In the genomic region with DNA sequence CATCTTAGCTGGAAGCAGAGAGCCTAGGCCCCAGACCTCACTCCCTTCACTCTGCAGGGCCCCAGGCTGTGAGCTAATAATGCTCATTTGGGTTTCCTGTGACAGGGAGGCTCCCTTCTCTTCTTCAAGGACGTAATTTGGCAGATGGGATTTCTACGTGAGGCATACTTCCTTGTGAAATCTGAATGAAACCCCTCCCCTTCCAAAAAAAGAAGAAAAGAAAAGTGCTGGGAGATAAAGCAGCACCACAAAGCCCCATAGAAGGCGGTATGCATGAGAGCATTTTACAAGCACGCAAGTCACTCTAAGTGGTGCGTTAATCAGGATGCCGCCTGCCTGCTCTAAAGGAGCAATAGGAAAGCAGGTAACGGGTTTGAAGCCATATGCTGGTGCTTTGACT, we compare ENCODE assay signal across 20 cellular contexts. TPM values are rescaled to one million over a fixed set of nuclear protein-coding genes. Genes with fewer than 3 reads are reported as not detected.
DNase-seq lines count a peak whose midpoint lies in the region; ATAC-seq and TF ChIP-seq lines count a peak whose summit lies in the region.
"Had no signal": no experiment of that assay in that cellular context is flagged by ENCODE, and none has a peak within 500 bp of the region (broad histone marks: within the 10 kb centered on the region; RNA-seq: fewer than 3 reads in every experiment).

No MANE protein-coding gene starts in this region.

- H3K9me3 Mint-ChIP-seq in brain: peaks cover 0 to 4% (median 0%) of the 10 kb centered on the region in 5 experiments
- H3K9me3 Mint-ChIP-seq in activated CD8-positive, alpha-beta T cell treated with anti-CD3 and anti-CD28 coated beads, Interleukin-2, amount 10 ng/mL, durations not matched to agents 7 days and 5 days (ENCODE audit: insufficient read depth): no peaks in the 10 kb centered on the region
- H3K9me3 Mint-ChIP-seq: activated CD4-positive, alpha-beta memory T cell treated with anti-CD3 and anti-CD28 coated beads for 36 hours; activated naive CD4-positive, alpha-beta T cell treated with anti-CD3 and anti-CD28 coated beads, Interleukin-2, amount 50 U/mL, for 24 hours; activated T-cell treated with anti-CD3 and anti-CD28 coated beads, Interleukin-2, amount 50 U/mL, for 4 hours; naive thymus-derived CD4-positive, alpha-beta T cell had no signal

- DNase-seq in GF-D8 (lab: John Stamatoyannopoulos, UW) (peak; percentile 47), MV-4-11 (lab: John Stamatoyannopoulos, UW) (peak; percentile 36), BE2C (no peak)
- DNase-seq in activated CD8-positive, alpha-beta T cell treated with anti-CD3 and anti-CD28 coated beads, Interleukin-2, amount 10 ng/mL, durations not matched to agents 7 days and 5 days: no peak
- DNase-seq in activated CD4-positive, CD25-positive, alpha-beta regulatory T cell treated with anti-CD3 and anti-CD28 coated beads, Interleukin-2, amount 50 U/mL, for 72 hours: no peak
- DNase-seq: activated CD4-positive, alpha-beta memory T cell treated with anti-CD3 and anti-CD28 coated beads for 36 hours; activated T-cell treated with anti-CD3 and anti-CD28 coated beads, Interleukin-2, amount 50 U/mL, for 4 hours; EL; hippocampal formation; MM.1S; naive thymus-derived CD4-positive, alpha-beta T cell; NCI-H2029 treated with DMSO at 0.1 percent for 48 hours; psoas muscle; T-helper 1 cell had no signal

- no peaks in the 10 kb centered on the region for H3K27me3 ChIP-seq in BE2C

- H3K27me3 Mint-ChIP-seq in brain: peaks cover 8% of the 10 kb centered on the region
- peaks cover 7% of the 10 kb centered on the region for H3K27me3 Mint-ChIP-seq in activated CD8-positive, alpha-beta T cell treated with anti-CD3 and anti-CD28 coated beads, Interleukin-2, amount 10 ng/mL, durations not matched to agents 7 days and 5 days (ENCODE audit: low read depth)
- H3K27me3 Mint-ChIP-seq: activated CD4-positive, alpha-beta memory T cell treated with anti-CD3 and anti-CD28 coated beads for 36 hours; activated naive CD4-positive, alpha-beta T cell treated with anti-CD3 and anti-CD28 coated beads, Interleukin-2, amount 50 U/mL, for 24 hours had no signal

- peaks cover 50% of the 10 kb centered on the region for H3K4me1 Mint-ChIP-seq in brain
- H3K4me1 Mint-ChIP-seq in activated CD8-positive, alpha-beta T cell treated with anti-CD3 and anti-CD28 coated beads, Interleukin-2, amount 10 ng/mL, durations not matched to agents 7 days and 5 days (ENCODE audit: low read depth): peaks cover 3% of the 10 kb centered on the region

- CTCF ChIA-PET in activated CD8-positive, alpha-beta T cell treated with anti-CD3 and anti-CD28 coated beads, Interleukin-2, amount 10 ng/mL, durations not matched to agents 7 days and 5 days (lab: Charles Lee): interaction anchor here (0.7 to 1.2 kb wide), 4 partner anchors 9 to 139 kb away, joined by 3 to 4 read pairs (median 3); no protein-coding TSS in a partner anchor

- peak overlapping the region in 1 of 5 experiments; percentile 34 for H3K4me3 Mint-ChIP-seq in brain
- H3K4me3 Mint-ChIP-seq in activated CD8-positive, alpha-beta T cell treated with anti-CD3 and anti-CD28 coated beads, Interleukin-2, amount 10 ng/mL, durations not matched to agents 7 days and 5 days: no peak overlapping the region
- H3K4me3 Mint-ChIP-seq: activated CD4-positive, alpha-beta memory T cell treated with anti-CD3 and anti-CD28 coated beads for 36 hours; activated naive CD4-positive, alpha-beta T cell treated with anti-CD3 and anti-CD28 coated beads, Interleukin-2, amount 50 U/mL, for 24 hours; activated T-cell treated with anti-CD3 and anti-CD28 coated beads, Interleukin-2, amount 50 U/mL, for 4 hours; naive thymus-derived CD4-positive, alpha-beta T cell had no signal

- H3K4me3 ChIP-seq in BE2C (ENCODE audit: low read depth, low read length): no peak overlapping the region
- H3K4me3 ChIP-seq: coronary artery, psoas muscle had no signal

- POLR2A ChIA-PET in activated CD8-positive, alpha-beta T cell treated with anti-CD3 and anti-CD28 coated beads, Interleukin-2, amount 10 ng/mL, durations not matched to agents 7 days and 5 days (lab: Charles Lee): no interaction called here

- peaks cover 5% of the 10 kb centered on the region; the same call in 1 of the 2 replicates for H3K4me1 ChIP-seq in BE2C
- H3K4me1 ChIP-seq: psoas muscle had no signal

- TF ChIP-seq CTCF in brain (conservative IDR thresholded peaks at IDR 0.05): no peak
- TF ChIP-seq CTCF in BE2C (IDR thresholded peaks at IDR 0.05; ENCODE audit: low read depth, low read length): no peak

- H3K36me3 Mint-ChIP-seq in brain: no peaks in the 10 kb centered on the region
- H3K36me3 Mint-ChIP-seq in activated CD8-positive, alpha-beta T cell treated with anti-CD3 and anti-CD28 coated beads, Interleukin-2, amount 10 ng/mL, durations not matched to agents 7 days and 5 days (ENCODE audit: low read depth): no peaks in the 10 kb centered on the region
- H3K36me3 Mint-ChIP-seq: activated CD4-positive, alpha-beta memory T cell treated with anti-CD3 and anti-CD28 coated beads for 36 hours; activated naive CD4-positive, alpha-beta T cell treated with anti-CD3 and anti-CD28 coated beads, Interleukin-2, amount 50 U/mL, for 24 hours; naive thymus-derived CD4-positive, alpha-beta T cell had no signal

- H3K36me3 ChIP-seq in BE2C: no peaks in the 10 kb centered on the region

- no peaks in the 10 kb centered on the region for H3K9me3 ChIP-seq in BE2C
- H3K9me3 ChIP-seq: psoas muscle had no signal

- peak overlapping the region in 3 of 5 experiments; percentile 64 to 90 (median 84) for H3K27ac Mint-ChIP-seq in brain
- no peak overlapping the region for H3K27ac Mint-ChIP-seq in activated CD8-positive, alpha-beta T cell treated with anti-CD3 and anti-CD28 coated beads, Interleukin-2, amount 10 ng/mL, durations not matched to agents 7 days and 5 days
- H3K27ac Mint-ChIP-seq: activated CD4-positive, alpha-beta memory T cell treated with anti-CD3 and anti-CD28 coated beads for 36 hours; activated naive CD4-positive, alpha-beta T cell treated with anti-CD3 and anti-CD28 coated beads, Interleukin-2, amount 50 U/mL, for 24 hours; naive thymus-derived CD4-positive, alpha-beta T cell had no signal

- ATAC-seq in activated CD8-positive, alpha-beta T cell treated with anti-CD3 and anti-CD28 coated beads, Interleukin-2, amount 10 ng/mL, durations not matched to agents 7 days and 5 days: no peak
- ATAC-seq: activated T-cell treated with anti-CD3 and anti-CD28 coated beads, Interleukin-2, amount 50 U/mL, for 4 hours; naive thymus-derived CD4-positive, alpha-beta T cell; psoas muscle had no signal

RNA-seq across cellular contexts. Expression of gene P2RX3, which starts 5.7 kb away (rescaled TPM):
- 0.41 TPM for polyA plus RNA-seq in brain (ENCODE audit: insufficient read depth, low read depth, low replicate concordance)
- total RNA-seq in activated CD8-positive, alpha-beta T cell treated with anti-CD3 and anti-CD28 coated beads, Interleukin-2, amount 10 ng/mL, durations not matched to agents 7 days and 5 days: not detected
- polyA plus RNA-seq in BE2C (2012; ENCODE audit: insufficient read depth, insufficient read length, low read depth): 0.48 TPM
- total RNA-seq: activated CD4-positive, alpha-beta memory T cell treated with anti-CD3 and anti-CD28 coated beads for 36 hours; activated T-cell treated with anti-CD3 and anti-CD28 coated beads, Interleukin-2, amount 50 U/mL, for 4 hours; fibroblast of villous mesenchyme; kidney epithelial cell; naive thymus-derived CD4-positive, alpha-beta T cell; temporal lobe had no signal
- polyA plus RNA-seq: naive thymus-derived CD4-positive, alpha-beta T cell had no signal

RNA-seq across cellular contexts. Expression of gene SSRP1, which starts 8.1 kb away (rescaled TPM):
- 226 TPM for polyA plus RNA-seq in brain (ENCODE audit: insufficient read depth, low read depth, low replicate concordance)
- total RNA-seq in activated CD8-positive, alpha-beta T cell treated with anti-CD3 and anti-CD28 coated beads, Interleukin-2, amount 10 ng/mL, durations not matched to agents 7 days and 5 days: 100 to 1,000 TPM; 185 to 191 TPM
- 124 TPM for polyA plus RNA-seq in BE2C (2012; ENCODE audit: insufficient read depth, insufficient read length, low read depth)

RNA-seq across cellular contexts. Expression of gene TNKS1BP1, which starts 19.1 kb away (rescaled TPM):
- 44.0 TPM for polyA plus RNA-seq in brain (ENCODE audit: insufficient read depth, low read depth, low replicate concordance)
- 10 to 100 TPM; 10.5 to 10.9 TPM for total RNA-seq in activated CD8-positive, alpha-beta T cell treated with anti-CD3 and anti-CD28 coated beads, Interleukin-2, amount 10 ng/mL, durations not matched to agents 7 days and 5 days
- 85.1 TPM for polyA plus RNA-seq in BE2C (2012; ENCODE audit: insufficient read depth, insufficient read length, low read depth)

RNA-seq across cellular contexts. Expression of gene PRG3, which starts 37.1 kb away (rescaled TPM):
- polyA plus RNA-seq in brain (ENCODE audit: insufficient read depth, low read depth, low replicate concordance): not detected
- not detected for total RNA-seq in activated CD8-positive, alpha-beta T cell treated with anti-CD3 and anti-CD28 coated beads, Interleukin-2, amount 10 ng/mL, durations not matched to agents 7 days and 5 days
- not detected for polyA plus RNA-seq in BE2C (2012; ENCODE audit: insufficient read depth, insufficient read length, low read depth)
- total RNA-seq: activated CD4-positive, alpha-beta memory T cell treated with anti-CD3 and anti-CD28 coated beads for 36 hours; activated T-cell treated with anti-CD3 and anti-CD28 coated beads, Interleukin-2, amount 50 U/mL, for 4 hours; fibroblast of villous mesenchyme; kidney epithelial cell; naive thymus-derived CD4-positive, alpha-beta T cell; psoas muscle; temporal lobe had no signal
- polyA plus RNA-seq: naive thymus-derived CD4-positive, alpha-beta T cell; psoas muscle had no signal

RNA-seq across cellular contexts. Expression of gene PRG2, which starts 46.6 kb away (rescaled TPM):
- polyA plus RNA-seq in brain (ENCODE audit: insufficient read depth, low read depth, low replicate concordance): not detected
- under 1 TPM in 1 of 2 experiments, not detected in 1; 0.26 TPM for total RNA-seq in activated CD8-positive, alpha-beta T cell treated with anti-CD3 and anti-CD28 coated beads, Interleukin-2, amount 10 ng/mL, durations not matched to agents 7 days and 5 days
- not detected for polyA plus RNA-seq in BE2C (2012; ENCODE audit: insufficient read depth, insufficient read length, low read depth)
- total RNA-seq: fibroblast of villous mesenchyme, temporal lobe had no signal
- polyA plus RNA-seq: naive thymus-derived CD4-positive, alpha-beta T cell; psoas muscle had no signal

Comparison
In these comparisons a context has a peak if more than half of its experiments do, and no peak if none do; other contexts are left out.
1. DNase-seq: peak in GF-D8 (single experiment) and MV-4-11 (single experiment); none in activated CD8-positive, alpha-beta T cell treated with anti-CD3 and anti-CD28 coated beads, Interleukin-2, amount 10 ng/mL, durations not matched to agents 7 days and 5 days (single experiment), BE2C (single experiment) and activated CD4-positive, CD25-positive, alpha-beta regulatory T cell treated with anti-CD3 and anti-CD28 coated beads, Interleukin-2, amount 50 U/mL, for 72 hours (single experiment).